8 cellular contexts compared by ENCODE assay signal in genomic region chr1:179142889-179143299, GRCh38.
DNase-seq lines count a peak whose midpoint lies in the region; ATAC-seq and TF ChIP-seq lines count a peak whose summit lies in the region.

No MANE protein-coding gene starts in this region.

- peaks cover 0 to 12% of the 10 kb centered on the region in 2 donors for H3K4me1 ChIP-seq in right atrium auricular region
- H3K4me1 ChIP-seq in stomach smooth muscle (ENCODE audit: control insufficient read depth, insufficient read depth, low read length): no peaks in the 10 kb centered on the region
- no peaks in the 10 kb centered on the region for H3K4me1 ChIP-seq in BE2C

- H3K27ac ChIP-seq in right atrium auricular region (peak overlapping the region; percentile 49 to 54), stomach smooth muscle (ENCODE audit: low read length) (peak overlapping the region; percentile 8)

- TF ChIP-seq CTCF in activated B cell treated with CpG ODN at 0.5 μM for 24 hours (IDR thresholded peaks at IDR 0.05) (no peak), right atrium auricular region (IDR thresholded peaks at IDR 0.05) (no peak), BE2C (IDR thresholded peaks at IDR 0.05; ENCODE audit: low read depth, low read length) (no peak)

- ATAC-seq in activated B cell treated with CpG ODN at 0.5 μM for 24 hours (ENCODE audit: low read depth) (peak; percentile 34), GM18868 (IDR thresholded peaks at IDR 0.05; ENCODE audit: unreplicated experiment) (no peak)

- no peak overlapping the region for H3K9ac ChIP-seq in stomach smooth muscle (ENCODE audit: low read length in 2 of 2)

- H3K36me3 ChIP-seq in right atrium auricular region (no peaks in the 10 kb centered on the region), stomach smooth muscle (ENCODE audit: control insufficient read depth in 2 of 2, insufficient read depth in 2 of 2, low read length in 2 of 2) (no peaks in the 10 kb centered on the region), BE2C (peaks cover 5% of the 10 kb centered on the region; the same call in 1 of the 2 replicates)

- H3K27me3 Mint-ChIP-seq in activated naive CD4-positive, alpha-beta T cell treated with anti-CD3 and anti-CD28 coated beads for 36 hours (ENCODE audit: low read depth): no peaks in the 10 kb centered on the region
- no peaks in the 10 kb centered on the region for H3K27me3 Mint-ChIP-seq in activated B cell treated with CpG ODN at 0.5 μM for 24 hours

- peak overlapping the region; percentile 32 for H3K4me3 Mint-ChIP-seq in activated naive CD4-positive, alpha-beta T cell treated with anti-CD3 and anti-CD28 coated beads for 36 hours
- H3K4me3 Mint-ChIP-seq in activated B cell treated with CpG ODN at 0.5 μM for 24 hours: no peak overlapping the region

- peaks cover 41% of the 10 kb centered on the region for H3K4me1 Mint-ChIP-seq in activated naive CD4-positive, alpha-beta T cell treated with anti-CD3 and anti-CD28 coated beads for 36 hours (ENCODE audit: low read depth)
- H3K4me1 Mint-ChIP-seq in activated B cell treated with CpG ODN at 0.5 μM for 24 hours: peaks cover 20% of the 10 kb centered on the region

- intact Hi-C loops in activated naive CD4-positive, alpha-beta T cell treated with anti-CD3 and anti-CD28 coated beads for 36 hours (cut with micrococcal nuclease): loop anchor here (1.0 to 10.0 kb wide), 10 partner anchors 14 to 1082 kb away; partner anchors contain the start of genes ABL2, CEP350 and SOAT1
- intact Hi-C loops in activated B cell treated with CpG ODN at 0.5 μM for 24 hours (cut with micrococcal nuclease): no loop called here

- DNase-seq in activated naive CD4-positive, alpha-beta T cell treated with anti-CD3 and anti-CD28 coated beads for 36 hours: peak; percentile 30
- no peak for DNase-seq in activated naive CD4-positive, alpha-beta T cell treated with Interleukin-2 at 50 U/mL for 16 hours
- DNase-seq in activated B cell treated with CpG ODN at 0.5 μM for 24 hours (no peak), right atrium auricular region (ENCODE audit: low spot score) (no peak), BE2C (no peak), GM19240 (ENCODE audit: insufficient read length, low spot score) (no peak)

- POLR2A ChIA-PET in activated B cell treated with CpG ODN at 0.5 μM for 24 hours (lab: Charles Lee): no interaction called here

- H3K27ac Mint-ChIP-seq in activated naive CD4-positive, alpha-beta T cell treated with anti-CD3 and anti-CD28 coated beads for 36 hours: peak overlapping the region; percentile 68
- peak overlapping the region; percentile 53 for H3K27ac Mint-ChIP-seq in activated B cell treated with CpG ODN at 0.5 μM for 24 hours

- H3K27me3 ChIP-seq in right atrium auricular region (no peaks in the 10 kb centered on the region), stomach smooth muscle (ENCODE audit: control insufficient read depth in 1 of 2, insufficient read depth in 2 of 2, low read length in 2 of 2) (no peaks in the 10 kb centered on the region), BE2C (no peaks in the 10 kb centered on the region)

- H3K9me3 Mint-ChIP-seq in activated naive CD4-positive, alpha-beta T cell treated with anti-CD3 and anti-CD28 coated beads for 36 hours: no peaks in the 10 kb centered on the region
- no peaks in the 10 kb centered on the region for H3K9me3 Mint-ChIP-seq in activated B cell treated with CpG ODN at 0.5 μM for 24 hours

- H3K36me3 Mint-ChIP-seq in activated naive CD4-positive, alpha-beta T cell treated with anti-CD3 and anti-CD28 coated beads for 36 hours (ENCODE audit: low read depth): peaks cover 5% of the 10 kb centered on the region
- peaks cover 17% of the 10 kb centered on the region for H3K36me3 Mint-ChIP-seq in activated B cell treated with CpG ODN at 0.5 μM for 24 hours (ENCODE audit: low read depth)

- CTCF ChIA-PET in activated naive CD4-positive, alpha-beta T cell treated with anti-CD3 and anti-CD28 coated beads for 36 hours (lab: Charles Lee): no interaction called here
- CTCF ChIA-PET in activated B cell treated with CpG ODN at 0.5 μM for 24 hours (lab: Charles Lee): no interaction called here

- H3K4me3 ChIP-seq in right atrium auricular region: peak overlapping the region in 1 of 2 donors; percentile 17
- peak overlapping the region in 1 of 2 donors; percentile 3 for H3K4me3 ChIP-seq in stomach smooth muscle (ENCODE audit: low read length in 2 of 2)
- H3K4me3 ChIP-seq in BE2C (ENCODE audit: low read depth, low read length): no peak overlapping the region

- H3K9me3 ChIP-seq in right atrium auricular region (no peaks in the 10 kb centered on the region), stomach smooth muscle (ENCODE audit: control insufficient read depth in 2 of 2, low read length in 2 of 2) (no peaks in the 10 kb centered on the region), BE2C (no peaks in the 10 kb centered on the region)
